42 cellular contexts compared by ENCODE assay signal in the genomic region with DNA sequence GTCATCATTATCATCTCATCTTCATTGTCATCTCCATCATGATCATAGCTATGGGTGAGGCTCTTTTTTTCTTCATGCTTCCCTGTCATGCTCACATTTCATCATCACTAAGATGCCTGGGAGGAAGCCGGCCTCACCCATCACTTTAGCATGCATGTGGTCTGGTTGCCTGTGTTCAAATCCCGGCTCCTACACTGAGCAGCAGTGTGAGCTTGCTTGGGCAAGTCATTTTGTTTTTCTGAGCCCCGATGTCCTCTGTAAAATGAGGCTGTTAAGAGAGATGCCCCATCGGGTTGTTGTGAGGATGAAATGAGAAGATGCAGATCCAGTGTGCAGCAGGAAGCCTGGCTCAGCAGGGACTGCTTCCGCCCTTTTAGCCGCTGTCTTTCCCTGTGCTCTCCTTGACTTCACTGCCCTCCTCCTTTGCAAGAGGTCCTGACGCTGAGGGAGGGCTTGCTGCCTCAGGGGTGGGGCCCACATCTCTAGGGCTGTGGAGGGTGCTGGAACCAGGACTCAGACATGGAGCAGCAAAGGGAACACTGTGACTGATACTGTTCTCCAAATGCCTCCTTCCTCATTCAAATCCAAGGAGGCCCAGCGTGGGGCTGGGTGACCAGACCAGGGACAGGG. TPM values are rescaled to one million over a fixed set of nuclear protein-coding genes. Genes with fewer than 3 reads are reported as not detected.
"Had no signal": no experiment of that assay in that cellular context is flagged by ENCODE, and none has a peak within 500 bp of the region (broad histone marks: within the 10 kb centered on the region; RNA-seq: fewer than 3 reads in every experiment).

No MANE protein-coding gene starts in this region.

- H3K4me3 ChIP-seq: body of pancreas, breast epithelium, MG63, Peyer's patch had no signal

- FAIRE-seq: astrocyte had no signal

- DNase-seq: activated B cell treated with CpG ODN at 0.5 μM for 24 hours; activated CD4-positive, alpha-beta T cell treated with anti-CD3 and anti-CD28 coated beads for 48 hours; activated CD4-positive, alpha-beta T cell treated with anti-CD3 and anti-CD28 coated beads, Interleukin-2, amount 50 U/mL, for 4 hours; activated CD4-positive, CD25-positive, alpha-beta regulatory T cell treated with anti-CD3 and anti-CD28 coated beads, Interleukin-2, amount 50 U/mL, for 72 hours; activated CD8-positive, alpha-beta T cell treated with anti-CD3 and anti-CD28 coated beads for 36 hours; activated effector memory CD4-positive, alpha-beta T cell treated with anti-CD3 and anti-CD28 coated beads, Interleukin-2, amount 50 U/mL, for 16 hours; activated naive CD4-positive, alpha-beta T cell; activated naive CD4-positive, alpha-beta T cell treated with anti-CD3 and anti-CD28 coated beads, Interleukin-2, amount 50 U/mL, for 16 hours; activated naive CD8-positive, alpha-beta T cell treated with anti-CD3 and anti-CD28 coated beads for 36 hours; activated T-cell treated with anti-CD3 and anti-CD28 coated beads, Interleukin-2, amount 50 U/mL, for 1 hour; activated T-cell treated with anti-CD3 and anti-CD28 coated beads, Interleukin-2, amount 50 U/mL, for 72 hours; amniotic stem cell; body of pancreas; Kasumi-1; KG1; MG63; NCI-H1048; NCI-H1105 treated with DMSO at 0.1 percent for 48 hours; NCI-H1436; NCI-H1694; NCI-H1930; NCI-H2081 treated with DMSO at 0.1 percent for 48 hours; NCI-H345; NCI-H526; NCI-H748 treated with DMSO at 0.1 percent for 48 hours; NK-92 treated with Interleukin-12 subunit alpha and Interleukin-12 subunit beta, amount 100 ng/mL, for 24 hours; PC-3; Peyer's patch; RPMI8226; SHP77 treated with DMSO at 0.1 percent for 48 hours; T-helper 1 cell; T-helper 2 cell; T-helper 9 cell had no signal

- ATAC-seq: activated CD8-positive, alpha-beta T cell treated with anti-CD3 and anti-CD28 coated beads for 36 hours; body of pancreas; SK-N-SH treated with all-trans-retinoic acid at 6 μM for 48 hours had no signal

- H3K9me3 ChIP-seq: body of pancreas, breast epithelium, Peyer's patch had no signal

- H3K36me3 ChIP-seq: breast epithelium, MG63, Peyer's patch had no signal

- H3K27me3 ChIP-seq: body of pancreas, breast epithelium, MG63, Peyer's patch had no signal

- H3K4me1 ChIP-seq: body of pancreas, breast epithelium had no signal

- H3K27ac ChIP-seq: body of pancreas, breast epithelium, VCaP had no signal

RNA-seq across cellular contexts. Expression of gene FAM3D, which starts 14.4 kb away (rescaled TPM):
- total RNA-seq: activated B cell treated with CpG ODN at 0.5 μM for 24 hours; activated CD8-positive, alpha-beta memory T cell treated with anti-CD3 and anti-CD28 coated beads for 36 hours; activated CD8-positive, alpha-beta T cell treated with anti-CD3 and anti-CD28 coated beads for 36 hours; activated naive CD8-positive, alpha-beta T cell treated with anti-CD3 and anti-CD28 coated beads for 36 hours; activated T-cell treated with anti-CD3 and anti-CD28 coated beads, Interleukin-2, amount 50 U/mL, for 72 hours; activated T-helper 17 cell treated with anti-CD3 and anti-CD28 coated beads, Interleukin-2, amount 50 U/mL, for 72 hours; astrocyte; cardiac septum; NCI-H460; PC-3; SK-MEL-5 had no signal
